26 cellular contexts compared by ENCODE assay signal in the genomic region with DNA sequence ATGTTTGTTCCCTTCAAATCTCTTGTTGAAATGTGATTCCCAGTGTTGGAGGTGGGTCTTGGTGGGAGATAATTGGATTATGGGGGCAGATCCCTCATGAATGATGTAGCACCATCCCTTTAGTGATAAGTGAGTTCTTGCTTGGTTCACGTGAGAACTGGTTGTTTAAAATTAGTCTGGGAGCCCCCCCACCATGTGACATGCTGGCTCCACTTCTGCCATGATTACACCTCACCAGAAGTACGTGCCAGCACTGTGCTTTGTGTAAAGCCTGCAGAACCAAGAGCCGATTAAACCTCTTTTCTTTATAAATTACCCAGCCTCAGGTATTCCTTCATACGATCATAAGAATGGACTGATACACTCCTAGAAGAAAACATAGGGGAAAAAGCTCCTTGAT. TPM values are rescaled to one million over a fixed set of nuclear protein-coding genes. Genes with fewer than 3 reads are reported as not detected.
DNase-seq lines count a peak whose midpoint lies in the region; ATAC-seq, FAIRE-seq and TF ChIP-seq lines count a peak whose summit lies in the region.
"Had no signal": no experiment of that assay in that cellular context is flagged by ENCODE, and none has a peak within 500 bp of the region (broad histone marks: within the 10 kb centered on the region; RNA-seq: fewer than 3 reads in every experiment).

No MANE protein-coding gene starts in this region.

- TF ChIP-seq EP300 in HepG2 (IDR thresholded peaks at IDR 0.05; ENCODE audit: low read depth in 2 of 2, low read length in 2 of 2) (no peak), HepG2 (CRISPR knock-in tag; IDR thresholded peaks at IDR 0.05; ENCODE audit: borderline replicate concordance) (no peak)

- H3K9me3 ChIP-seq in A673 (ENCODE audit: low read depth, low read length, poor library complexity, severe bottlenecking) (no peaks in the 10 kb centered on the region), cardiac muscle cell (ENCODE audit: low read depth) (no peaks in the 10 kb centered on the region), right atrium auricular region (no peaks in the 10 kb centered on the region), neuronal stem cell (replicated peaks in 1 of 2; ENCODE audit: control insufficient read depth in 2 of 2, insufficient read depth in 1 of 2, low read depth in 1 of 2, low read length in 2 of 2) (peaks cover 0 to 22% of the 10 kb centered on the region in 2 donors), HepG2 (ENCODE audit: low read length) (no peaks in the 10 kb centered on the region)
- H3K9me3 ChIP-seq: A549, MG63 had no signal

- H3K4me1 ChIP-seq in A673 (ENCODE audit: insufficient read depth, low read length, poor library complexity, severe bottlenecking) = peaks cover 8% of the 10 kb centered on the region
- peaks cover 8% of the 10 kb centered on the region for H3K4me1 ChIP-seq in GM23338 (ENCODE audit: insufficient read depth)
- peaks cover 14% of the 10 kb centered on the region for H3K4me1 ChIP-seq in cardiac muscle cell (ENCODE audit: low read depth)
- peaks cover 0 to 22% of the 10 kb centered on the region in 2 donors for H3K4me1 ChIP-seq in right atrium auricular region
- H3K4me1 ChIP-seq in neuronal stem cell (ENCODE audit: control insufficient read depth in 2 of 2, insufficient read depth in 1 of 2, low read depth in 1 of 2, low read length in 2 of 2) = peaks cover 0 to 11% of the 10 kb centered on the region in 2 donors
- H3K4me1 ChIP-seq in HepG2 (ENCODE audit: insufficient read depth, low read length) = no peaks in the 10 kb centered on the region

- no peak overlapping the region for H3K14ac ChIP-seq in neuronal stem cell (ENCODE audit: low read length)

- WGBS in neuronal stem cell (ENCODE audit: extremely low coverage in 2 of 2, insufficient read length in 2 of 2, insufficient replicate concordance in 1 of 2), 2 donors = no CpG with 5 or more reads among the region's 4 CpGs
- WGBS in HepG2 (ENCODE audit: low lambda C conversion rate) = 98% methylated on average over 4 of the region's 4 CpGs

- H3K79me1 ChIP-seq in neuronal stem cell (ENCODE audit: low read depth, low read length) = peaks cover 5% of the 10 kb centered on the region

- H3K79me2 ChIP-seq in GM23338 (replicated peaks; ENCODE audit: insufficient read depth) = peaks cover 91% of the 10 kb centered on the region
- peaks cover 53% of the 10 kb centered on the region for H3K79me2 ChIP-seq in HepG2 (ENCODE audit: insufficient read depth, low read length)

- DNase-seq in A673 (ENCODE audit: low spot score) (peak; percentile 24), GM23338 (ENCODE audit: low spot score) (no peak), cardiac muscle cell (ENCODE audit: low read depth in 1 of 2, low spot score in 1 of 2) (no peak), right atrium auricular region (ENCODE audit: low spot score) (no peak), neuronal stem cell (ENCODE audit: low spot score) (no peak), GM13976 (ENCODE audit: low spot score) (no peak), HepG2 (ENCODE audit: low spot score) (no peak)
- DNase-seq: CD8-positive, alpha-beta T cell; DMS 273 treated with DMSO at 0.1 percent for 48 hours; DMS79; EL; GF-D8; KBM-7; MG63; NCI-H1105 treated with DMSO at 0.1 percent for 48 hours; NCI-H1930; NCI-H2107; NCI-H446 treated with DMSO at 0.1 percent for 48 hours had no signal

- peaks cover 15% of the 10 kb centered on the region for H3K36me3 Mint-ChIP-seq in GM23338 (ENCODE audit: low read depth)

- POLR2A ChIA-PET in A673 (lab: Charles Lee; ENCODE audit: low non-redundant PET) (no interaction called here), HepG2 (lab: Yijun Ruan, JAX) (no interaction called here)

- peaks cover 4% of the 10 kb centered on the region for H3K36me3 ChIP-seq in A673 (ENCODE audit: insufficient read depth, low read length, poor library complexity, severe bottlenecking)
- peaks cover 4% of the 10 kb centered on the region for H3K36me3 ChIP-seq in GM23338 (ENCODE audit: insufficient read depth)
- H3K36me3 ChIP-seq in cardiac muscle cell = no peaks in the 10 kb centered on the region
- H3K36me3 ChIP-seq in right atrium auricular region = no peaks in the 10 kb centered on the region
- H3K36me3 ChIP-seq in neuronal stem cell (replicated peaks in 1 of 2; ENCODE audit: control insufficient read depth in 2 of 2, insufficient read depth in 2 of 2, low read length in 2 of 2) = peaks cover 2 to 94% of the 10 kb centered on the region in 2 donors
- H3K36me3 ChIP-seq in HepG2 (replicated peaks in 1 of 2; ENCODE audit: control insufficient read depth in 1 of 2, insufficient read depth in 2 of 2, low read length in 2 of 2) = peaks cover 6 to 10% of the 10 kb centered on the region in 2 experiments; a peak in 3 of 5 replicates

- H3K18ac ChIP-seq in neuronal stem cell (ENCODE audit: low read length) = no peak overlapping the region

- H4K20me1 ChIP-seq in GM23338 (replicated peaks; ENCODE audit: insufficient read depth) (peaks cover 13% of the 10 kb centered on the region), HepG2 (ENCODE audit: insufficient read depth, low read length) (no peaks in the 10 kb centered on the region)

- H3K27ac ChIP-seq in A673 (ENCODE audit: low read depth, low read length, poor library complexity, severe bottlenecking) (no peak overlapping the region), GM23338 (ENCODE audit: low read depth) (0 out of 2 replicates have a peak overlapping the region, but pooled peaks have one; percentile 20), cardiac muscle cell (peak overlapping the region; percentile 67), right atrium auricular region (peak overlapping the region; percentile 23 to 26), neuronal stem cell (replicated peaks; ENCODE audit: low read length) (no peak overlapping the region), HepG2 (ENCODE audit: extremely low read length, insufficient read depth, low read length) (no peak overlapping the region)
- H3K27ac ChIP-seq: A549, C4-2B, RWPE1 had no signal

- H4K8ac ChIP-seq in neuronal stem cell (ENCODE audit: low read depth, low read length) = no peak overlapping the region

- CTCF ChIA-PET in A673 (lab: Charles Lee) = no interaction called here
- CTCF ChIA-PET in HepG2 (lab: Yijun Ruan, JAX; ENCODE audit: low intra/inter-chr PET ratio, low total read pairs) = no interaction called here

- H2AK5ac ChIP-seq in neuronal stem cell (ENCODE audit: low read depth, low read length) = no peak overlapping the region

- peaks cover 22% of the 10 kb centered on the region for H3K4me1 Mint-ChIP-seq in GM23338
- H3K4me1 Mint-ChIP-seq: B cell had no signal

- H3K9me2 ChIP-seq in GM23338 (ENCODE audit: insufficient read depth) = no peaks in the 10 kb centered on the region

- peaks cover 6% of the 10 kb centered on the region for H3K27me3 Mint-ChIP-seq in GM23338 (ENCODE audit: insufficient read depth, low read depth, poor library complexity)
- H3K27me3 Mint-ChIP-seq: B cell had no signal

- no peaks in the 10 kb centered on the region for H3F3A ChIP-seq in GM23338 (replicated peaks; ENCODE audit: low read depth)

- no peak overlapping the region for H3K4me2 ChIP-seq in GM23338
- no peak overlapping the region for H3K4me2 ChIP-seq in neuronal stem cell (ENCODE audit: insufficient read depth, low read length, poor library complexity, severe bottlenecking)
- H3K4me2 ChIP-seq in HepG2 (ENCODE audit: low read depth, low read length) = no peak overlapping the region
- H3K4me2 ChIP-seq: A549 had no signal

- no peak overlapping the region for H2AFZ ChIP-seq in GM23338
- no peak overlapping the region for H2AFZ ChIP-seq in neuronal stem cell (ENCODE audit: low read length)
- H2AFZ ChIP-seq in HepG2 (ENCODE audit: low read length) = no peak overlapping the region

- BruUV-seq in A673 (replicated peaks; lab: Mats Ljungman, UMichigan) = no TSS peak
- no TSS peak for BruUV-seq in HepG2 (replicated peaks; lab: Mats Ljungman, UMichigan)

- no peak overlapping the region for H3K4me3 Mint-ChIP-seq in GM23338
- H3K4me3 Mint-ChIP-seq: B cell; CD8-positive, alpha-beta T cell had no signal

- no peak overlapping the region for H2BK15ac ChIP-seq in neuronal stem cell (ENCODE audit: low read length)

- no peaks in the 10 kb centered on the region for H3K9me3 Mint-ChIP-seq in GM23338
- H3K9me3 Mint-ChIP-seq: CD8-positive, alpha-beta T cell had no signal

- in situ Hi-C loops in GM13976 (cut with MboI; ENCODE audit: low sequenced_read_pairs, unreplicated experiment) (no loop called here), HepG2 (cut with HindIII; ENCODE audit: extremely low pct_ligation_motif_present, low pct_unique_long_range_greater_than_20kb) (no loop called here)

- intact Hi-C loops in A673 (cut with micrococcal nuclease; ENCODE audit: unreplicated experiment) = no loop called here
- intact Hi-C loops in HepG2 (cut with micrococcal nuclease; ENCODE audit: unreplicated experiment) = no loop called here

- H3K27me3 ChIP-seq in A673 (replicated peaks; ENCODE audit: insufficient read depth, low read depth, low read length, poor library complexity) = no peaks in the 10 kb centered on the region
- H3K27me3 ChIP-seq in GM23338 (ENCODE audit: insufficient read depth) = no peaks in the 10 kb centered on the region
- no peaks in the 10 kb centered on the region for H3K27me3 ChIP-seq in cardiac muscle cell
- no peaks in the 10 kb centered on the region for H3K27me3 ChIP-seq in right atrium auricular region
- H3K27me3 ChIP-seq in neuronal stem cell (ENCODE audit: control insufficient read depth in 3 of 3, insufficient read depth in 3 of 3, low read depth in 1 of 3, low read length in 3 of 3) = no peaks in the 10 kb centered on the region
- H3K27me3 ChIP-seq in HepG2 (ENCODE audit: control insufficient read depth in 1 of 2, insufficient read depth in 2 of 2, low read length in 2 of 2) = no peaks in the 10 kb centered on the region
- H3K27me3 ChIP-seq: MG63 had no signal

- H4K91ac ChIP-seq in neuronal stem cell (ENCODE audit: low read depth, low read length, poor library complexity) = no peak overlapping the region

- no peak for TF ChIP-seq RAD21 in HepG2 (CRISPR knock-in tag; IDR thresholded peaks at IDR 0.05)

- no peak overlapping the region for H2BK120ac ChIP-seq in neuronal stem cell (ENCODE audit: low read depth, low read length)

- no peak overlapping the region for H3K23ac ChIP-seq in neuronal stem cell (ENCODE audit: low read depth, low read length, poor library complexity)

- H3K4ac ChIP-seq in neuronal stem cell (ENCODE audit: low read length) = no peak overlapping the region

- H2BK5ac ChIP-seq in neuronal stem cell (ENCODE audit: low read length) = no peak overlapping the region

- no peak for TF ChIP-seq POLR2A in HepG2 (IDR thresholded peaks at IDR 0.05; ENCODE audit: insufficient read depth in 1 of 2, low read depth in 2 of 2, low read length in 2 of 2)

- no peak overlapping the region for H3K4me3 ChIP-seq in A673 (ENCODE audit: low read depth, low read length, poor library complexity, severe bottlenecking)
- no peak overlapping the region for H3K4me3 ChIP-seq in GM23338
- no peak overlapping the region for H3K4me3 ChIP-seq in cardiac muscle cell
- H3K4me3 ChIP-seq in right atrium auricular region = no peak overlapping the region
- no peak overlapping the region for H3K4me3 ChIP-seq in neuronal stem cell (ENCODE audit: low read length in 2 of 2)
- no peak overlapping the region for H3K4me3 ChIP-seq in HepG2 (replicated peaks in 1 of 3; ENCODE audit: insufficient read depth in 1 of 3, low read depth in 2 of 3, low read length in 3 of 3)
- H3K4me3 ChIP-seq: A549, MG63 had no signal

- ATAC-seq in GM23338 (no peak), GM21786 (IDR thresholded peaks at IDR 0.05; ENCODE audit: unreplicated experiment) (no peak), HepG2 (no peak)
- ATAC-seq: A549; CD8-positive, alpha-beta T cell; Panc1; SK-N-SH treated with all-trans-retinoic acid at 6 μM for 48 hours had no signal

- no peak overlapping the region for H3K27ac Mint-ChIP-seq in GM23338
- H3K27ac Mint-ChIP-seq: B cell; CD8-positive, alpha-beta T cell had no signal

- FAIRE-seq in HepG2 (lab: Jason Lieb, UNC) = no peak
- FAIRE-seq: A549, HTR-8/SVneo had no signal

- H3K9ac ChIP-seq in neuronal stem cell (ENCODE audit: low read depth, low read length, poor library complexity) = no peak overlapping the region
- H3K9ac ChIP-seq in HepG2 (ENCODE audit: insufficient read depth, low read depth, low read length) = no peak overlapping the region

- TF ChIP-seq CTCF in A673 (conservative IDR thresholded peaks at IDR 0.05; ENCODE audit: low read depth, low read length) = no peak
- TF ChIP-seq CTCF in GM23338 (conservative IDR thresholded peaks at IDR 0.05; ENCODE audit: low read depth in 2 of 2) = no peak
- no peak for TF ChIP-seq CTCF in cardiac muscle cell (IDR thresholded peaks at IDR 0.05; ENCODE audit: low read depth, low read length)
- no peak for TF ChIP-seq CTCF in right atrium auricular region (IDR thresholded peaks at IDR 0.05)
- no peak for TF ChIP-seq CTCF in GM13976 (IDR thresholded peaks at IDR 0.05; ENCODE audit: borderline replicate concordance, control extremely low read depth, extremely low read depth, insufficient read depth, missing control alignments)
- TF ChIP-seq CTCF in HepG2 (CRISPR knock-in tag; IDR thresholded peaks at IDR 0.05) = no peak

- H2BK12ac ChIP-seq in neuronal stem cell (ENCODE audit: low read length) = no peak overlapping the region

RNA-seq across cellular contexts. Expression of gene ABI2, which starts 10.1 kb away (rescaled TPM):
- 134 and 146 TPM in 2 replicates for total RNA-seq in A673 (2021)
- total RNA-seq in GM23338 (2014; rRNA removed; shearing (Covaris generic)) = 94.3 and 114 TPM in 2 replicates
- 37.2 and 46.5 TPM in 2 replicates for polyA plus RNA-seq in GM23338 (2016; fragmentation: Nextera tagmentation; extraction: Ambion mirVana)
- total RNA-seq in cardiac muscle cell = 63.5 and 76.8 TPM in 2 replicates
- 49.8 and 77.3 TPM in 2 replicates for polyA plus RNA-seq in cardiac muscle cell
- 10 to 100 TPM; 41.5 to 52.0 TPM for total RNA-seq in right atrium auricular region
- 163 TPM for polyA plus RNA-seq in neuronal stem cell (2013, experiment 1 of 2)
- polyA plus RNA-seq in neuronal stem cell (2013, experiment 2 of 2) = 168 TPM
- 25.6 and 28.4 TPM in 2 replicates for total RNA-seq in HepG2 (2016; rRNA removed; fragmentation: Illumina TruSeq; extraction: Trizol)
- 44.8 and 46.3 TPM in 2 replicates for total RNA-seq in HepG2 (2016; cell fraction: cytosol; rRNA removed; fragmentation: Illumina TruSeq; extraction: Trizol; ENCODE audit: low read depth)
- total RNA-seq in HepG2 (2016; cell fraction: insoluble cytoplasmic fraction; rRNA removed; fragmentation: Illumina TruSeq; extraction: Trizol) = 21.9 and 28.8 TPM in 2 replicates
- 68.2 and 73.5 TPM in 2 replicates for total RNA-seq in HepG2 (2016; cell fraction: membrane; rRNA removed; fragmentation: Illumina TruSeq; extraction: Trizol)
- total RNA-seq in HepG2 (2016; cell fraction: nucleus; rRNA removed; fragmentation: Illumina TruSeq; extraction: Trizol) = 23.7 and 25.0 TPM in 2 replicates
- polyA plus RNA-seq in HepG2 (2011; rRNA removed) = 25.7 and 32.4 TPM in 2 replicates
- polyA plus RNA-seq in HepG2 (2011; cell fraction: cytosol; rRNA removed) = 31.0 and 32.8 TPM in 2 replicates
- 71.0 and 77.5 TPM in 2 replicates for polyA plus RNA-seq in HepG2 (2011; cell fraction: nucleus; rRNA removed)
- 45.1 and 50.7 TPM in 2 replicates for polyA plus RNA-seq in HepG2 (2012)
- 96.9 and 104 TPM in 2 replicates for polyA plus RNA-seq in HepG2 (2016; cell fraction: cytosol; fragmentation: Illumina TruSeq; extraction: Trizol; ENCODE audit: low read depth)
- polyA plus RNA-seq in HepG2 (2016; cell fraction: insoluble cytoplasmic fraction; fragmentation: Illumina TruSeq; extraction: Trizol; ENCODE audit: low read depth) = 42.9 and 54.1 TPM in 2 replicates
- 133 and 138 TPM in 2 replicates for polyA plus RNA-seq in HepG2 (2016; cell fraction: membrane; fragmentation: Illumina TruSeq; extraction: Trizol; ENCODE audit: low read depth)
- 55.9 and 61.1 TPM in 2 replicates for polyA plus RNA-seq in HepG2 (2016; cell fraction: nucleus; fragmentation: Illumina TruSeq; extraction: Trizol; ENCODE audit: insufficient read depth, low read depth)
- polyA minus RNA-seq in HepG2 (2011; rRNA and poly(A)+ RNA removed; ENCODE audit: low replicate concordance) = 25.3 and 47.5 TPM in 2 replicates
- polyA minus RNA-seq in HepG2 (2011; cell fraction: cytosol; rRNA and poly(A)+ RNA removed) = 18.2 and 21.5 TPM in 2 replicates
- polyA minus RNA-seq in HepG2 (2011; cell fraction: nucleus; rRNA and poly(A)+ RNA removed) = 43.9 and 45.2 TPM in 2 replicates

Comparison
In these comparisons a context has a peak if more than half of its experiments do, and no peak if none do; other contexts are left out.
1. H3K27ac ChIP-seq: peak in GM23338 (single experiment), cardiac muscle cell (single experiment) and right atrium auricular region (2 of 2); none in A673 (single experiment), neuronal stem cell (single experiment) and HepG2 (single experiment).